ENCODE assay signal across 17 cellular contexts in the genomic region with DNA sequence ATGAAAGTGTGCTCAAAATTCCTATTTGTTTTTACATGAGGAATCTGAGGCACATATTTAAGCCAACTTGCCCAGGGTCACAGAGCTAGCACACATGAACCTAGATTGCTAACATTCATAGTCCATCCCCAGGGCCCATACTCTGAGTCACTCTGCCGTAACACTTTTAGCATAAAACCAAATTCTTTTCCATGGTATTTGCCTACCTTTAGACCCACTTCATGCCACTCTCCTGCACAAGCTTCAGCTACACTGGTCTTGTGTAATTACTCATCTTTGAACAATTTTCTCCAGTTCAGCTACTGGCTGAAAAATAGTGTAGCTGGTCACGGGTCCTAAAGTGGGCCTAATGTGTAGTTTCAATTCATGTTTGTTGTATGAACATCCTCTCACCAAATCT.
"Had no signal": no experiment of that assay in that cellular context is flagged by ENCODE, and none has a peak within 500 bp of the region (broad histone marks: within the 10 kb centered on the region; RNA-seq: fewer than 3 reads in every experiment).

No MANE protein-coding gene starts in this region.

- H3K27me3 ChIP-seq: hepatocyte, left lung, neutrophil had no signal

- H3K27me3 Mint-ChIP-seq: activated CD8-positive, alpha-beta T cell treated with anti-CD3 and anti-CD28 coated beads for 36 hours; brain had no signal

- H3K4me3 Mint-ChIP-seq: activated CD8-positive, alpha-beta T cell treated with anti-CD3 and anti-CD28 coated beads for 36 hours; brain; memory B cell; naive thymus-derived CD8-positive, alpha-beta T cell; stimulated activated effector memory CD8-positive, alpha-beta T cell treated with anti-CD3 and anti-CD28 coated beads, Interleukin-12 subunit alpha, Interleukin-12 subunit beta, amount 100 ng/mL, for 72 hours had no signal

- H3K27ac ChIP-seq: hepatocyte, left lung, neutrophil, parathyroid adenoma had no signal

- DNase-seq: activated CD4-positive, alpha-beta T cell treated with anti-CD3 and anti-CD28 coated beads for 48 hours; activated CD8-positive, alpha-beta T cell treated with anti-CD3 and anti-CD28 coated beads for 36 hours; activated effector memory CD4-positive, alpha-beta T cell treated with anti-CD3 and anti-CD28 coated beads, Interleukin-2, amount 50 U/mL, for 16 hours; activated T-cell treated with anti-CD3 and anti-CD28 coated beads, Interleukin-2, amount 50 U/mL, for 48 hours; cortex of kidney; effector CD8-positive, alpha-beta T cell; islet precursor cell; left lung; naive thymus-derived CD8-positive, alpha-beta T cell; stimulated activated CD4-positive, alpha-beta T cell treated with anti-CD3 and anti-CD28 coated beads, Interleukin-12 subunit alpha, Interleukin-12 subunit beta, amount 100 ng/mL, for 4 hours had no signal

- H3K36me3 Mint-ChIP-seq: activated naive CD4-positive, alpha-beta T cell treated with anti-CD3 and anti-CD28 coated beads, Interleukin-2, amount 50 U/mL, for 72 hours; memory B cell; naive thymus-derived CD8-positive, alpha-beta T cell; stimulated activated effector memory CD8-positive, alpha-beta T cell treated with anti-CD3 and anti-CD28 coated beads, Interleukin-12 subunit alpha, Interleukin-12 subunit beta, amount 100 ng/mL, for 72 hours had no signal

- H3K4me1 Mint-ChIP-seq: brain; memory B cell; naive thymus-derived CD8-positive, alpha-beta T cell; stimulated activated effector memory CD8-positive, alpha-beta T cell treated with anti-CD3 and anti-CD28 coated beads, Interleukin-12 subunit alpha, Interleukin-12 subunit beta, amount 100 ng/mL, for 72 hours had no signal

- H3K4me1 ChIP-seq: left lung, parathyroid adenoma had no signal

- H3K27ac Mint-ChIP-seq: activated CD8-positive, alpha-beta T cell treated with anti-CD3 and anti-CD28 coated beads for 36 hours; activated naive CD4-positive, alpha-beta T cell treated with anti-CD3 and anti-CD28 coated beads, Interleukin-2, amount 50 U/mL, for 72 hours; brain; memory B cell; naive thymus-derived CD8-positive, alpha-beta T cell; stimulated activated effector memory CD8-positive, alpha-beta T cell treated with anti-CD3 and anti-CD28 coated beads, Interleukin-12 subunit alpha, Interleukin-12 subunit beta, amount 100 ng/mL, for 72 hours had no signal

- H3K9ac ChIP-seq: parathyroid adenoma had no signal

- H2AFZ ChIP-seq: hepatocyte, parathyroid adenoma had no signal

- ATAC-seq: activated CD8-positive, alpha-beta T cell treated with anti-CD3 and anti-CD28 coated beads for 36 hours; activated naive CD4-positive, alpha-beta T cell treated with anti-CD3 and anti-CD28 coated beads, Interleukin-2, amount 50 U/mL, for 72 hours; left lung; naive thymus-derived CD8-positive, alpha-beta T cell; stimulated activated effector memory CD8-positive, alpha-beta T cell treated with anti-CD3 and anti-CD28 coated beads, Interleukin-12 subunit alpha, Interleukin-12 subunit beta, amount 100 ng/mL, for 72 hours had no signal

- H3K9me3 ChIP-seq: left lung, neutrophil had no signal

- H3K4me3 ChIP-seq: hepatocyte, left lung had no signal

- H3K79me2 ChIP-seq: hepatocyte, parathyroid adenoma had no signal

- H3K9me3 Mint-ChIP-seq: activated CD8-positive, alpha-beta T cell treated with anti-CD3 and anti-CD28 coated beads for 36 hours; brain; naive thymus-derived CD8-positive, alpha-beta T cell; stimulated activated effector memory CD8-positive, alpha-beta T cell treated with anti-CD3 and anti-CD28 coated beads, Interleukin-12 subunit alpha, Interleukin-12 subunit beta, amount 100 ng/mL, for 72 hours had no signal

- H3K4me2 ChIP-seq: hepatocyte had no signal
